8 cellular contexts compared by ENCODE assay signal in genomic region chr5:172775326-172776234, GRCh38. TPM values are rescaled to one million over a fixed set of nuclear protein-coding genes. Genes with fewer than 3 reads are reported as not detected.
DNase-seq lines count a peak whose midpoint lies in the region; ATAC-seq lines count a peak whose summit lies in the region.

No MANE protein-coding gene starts in this region.

- peaks cover 4% of the 10 kb centered on the region for H3K4me1 ChIP-seq in right cardiac atrium (ENCODE audit: control insufficient read depth, insufficient read depth, low read length)

- no peak for ATAC-seq in activated T-helper 17 cell treated with anti-CD3 and anti-CD28 coated beads, Interleukin-2, amount 50 U/mL, for 72 hours (replicated peaks)
- peak in 1 of 2 donors; percentile 0 for ATAC-seq in right cardiac atrium
- no peak for ATAC-seq in stimulated activated naive B cell treated with anti-CD40 and anti-IgM and Interleukin-4, amounts not matched to agents 10 μg/mL and 1 μg/mL and 100 μg/mL, for 72 hours (replicated peaks)
- no peak for ATAC-seq in GM21786 (IDR thresholded peaks at IDR 0.05; ENCODE audit: unreplicated experiment)

- H3K27me3 ChIP-seq in right cardiac atrium (ENCODE audit: control insufficient read depth, insufficient read depth), result no peaks in the 10 kb centered on the region

- no peaks in the 10 kb centered on the region for H3K9me3 ChIP-seq in right cardiac atrium (ENCODE audit: control insufficient read depth, low read length)

- no peaks in the 10 kb centered on the region for H3K9me3 Mint-ChIP-seq in activated T-helper 17 cell treated with anti-CD3 and anti-CD28 coated beads, Interleukin-2, amount 50 U/mL, for 72 hours
- H3K9me3 Mint-ChIP-seq in stimulated activated naive B cell treated with anti-CD40 and anti-IgM and Interleukin-4, amounts not matched to agents 10 μg/mL and 1 μg/mL and 100 μg/mL, for 72 hours, result no peaks in the 10 kb centered on the region
- no peaks in the 10 kb centered on the region for H3K9me3 Mint-ChIP-seq in activated T-cell treated with anti-CD3 and anti-CD28 coated beads, Interleukin-2, amount 50 U/mL, for 24 hours

- 91% methylated on average over 11 of the region's 11 CpGs for WGBS in right cardiac atrium

- DNase-seq in HT1080 (ENCODE audit: low read depth) (peak; percentile 44), right cardiac atrium (peak in 2 of 3 donors; percentile 78 to 85), activated gamma-delta T cell (lab: John Stamatoyannopoulos, UW) (no peak), nucleus accumbens (lab: John Stamatoyannopoulos, UW) (no peak)
- no peak for DNase-seq in stimulated activated naive B cell treated with anti-CD40 and anti-IgM and Interleukin-4, amounts not matched to agents 10 μg/mL and 1 μg/mL and 100 μg/mL, for 72 hours
- DNase-seq in activated T-cell treated with anti-CD3 and anti-CD28 coated beads, Interleukin-2, amount 50 U/mL, for 24 hours, result no peak

- intact Hi-C loops in right cardiac atrium (cut with DNase I), result loop anchor here in 2 of 4 donors (10.0 kb wide), 2 partner anchors 59 to 129 kb away; partner anchors contain the start of gene ERGIC1 (in 1 of the 2)

- no peaks in the 10 kb centered on the region for H3K27me3 Mint-ChIP-seq in activated T-helper 17 cell treated with anti-CD3 and anti-CD28 coated beads, Interleukin-2, amount 50 U/mL, for 72 hours
- no peaks in the 10 kb centered on the region for H3K27me3 Mint-ChIP-seq in stimulated activated naive B cell treated with anti-CD40 and anti-IgM and Interleukin-4, amounts not matched to agents 10 μg/mL and 1 μg/mL and 100 μg/mL, for 72 hours
- H3K27me3 Mint-ChIP-seq in activated T-cell treated with anti-CD3 and anti-CD28 coated beads, Interleukin-2, amount 50 U/mL, for 24 hours, result no peaks in the 10 kb centered on the region

- peaks cover 18% of the 10 kb centered on the region for H3K36me3 Mint-ChIP-seq in activated T-helper 17 cell treated with anti-CD3 and anti-CD28 coated beads, Interleukin-2, amount 50 U/mL, for 72 hours (ENCODE audit: low read depth)
- H3K36me3 Mint-ChIP-seq in stimulated activated naive B cell treated with anti-CD40 and anti-IgM and Interleukin-4, amounts not matched to agents 10 μg/mL and 1 μg/mL and 100 μg/mL, for 72 hours, result peaks cover 2 to 3% of the 10 kb centered on the region in 2 donors
- peaks cover 2% of the 10 kb centered on the region for H3K36me3 Mint-ChIP-seq in activated T-cell treated with anti-CD3 and anti-CD28 coated beads, Interleukin-2, amount 50 U/mL, for 24 hours (ENCODE audit: low read depth)

- no peak overlapping the region for H3K4me3 Mint-ChIP-seq in activated T-helper 17 cell treated with anti-CD3 and anti-CD28 coated beads, Interleukin-2, amount 50 U/mL, for 72 hours
- no peak overlapping the region for H3K4me3 Mint-ChIP-seq in stimulated activated naive B cell treated with anti-CD40 and anti-IgM and Interleukin-4, amounts not matched to agents 10 μg/mL and 1 μg/mL and 100 μg/mL, for 72 hours
- no peak overlapping the region for H3K4me3 Mint-ChIP-seq in activated T-cell treated with anti-CD3 and anti-CD28 coated beads, Interleukin-2, amount 50 U/mL, for 24 hours

- peak overlapping the region; percentile 7 for H3K27ac ChIP-seq in right cardiac atrium (ENCODE audit: low read length)

- H3K4me3 ChIP-seq in right cardiac atrium (ENCODE audit: low read length), result no peak overlapping the region

- peak overlapping the region; percentile 72 for H3K27ac Mint-ChIP-seq in activated T-helper 17 cell treated with anti-CD3 and anti-CD28 coated beads, Interleukin-2, amount 50 U/mL, for 72 hours
- H3K27ac Mint-ChIP-seq in stimulated activated naive B cell treated with anti-CD40 and anti-IgM and Interleukin-4, amounts not matched to agents 10 μg/mL and 1 μg/mL and 100 μg/mL, for 72 hours, result peak overlapping the region; percentile 25
- H3K27ac Mint-ChIP-seq in activated T-cell treated with anti-CD3 and anti-CD28 coated beads, Interleukin-2, amount 50 U/mL, for 24 hours, result no peak overlapping the region

- H3K4me1 Mint-ChIP-seq in activated T-helper 17 cell treated with anti-CD3 and anti-CD28 coated beads, Interleukin-2, amount 50 U/mL, for 72 hours, result peaks cover 37% of the 10 kb centered on the region
- H3K4me1 Mint-ChIP-seq in stimulated activated naive B cell treated with anti-CD40 and anti-IgM and Interleukin-4, amounts not matched to agents 10 μg/mL and 1 μg/mL and 100 μg/mL, for 72 hours, result peaks cover 35 to 57% of the 10 kb centered on the region in 2 donors
- H3K4me1 Mint-ChIP-seq in activated T-cell treated with anti-CD3 and anti-CD28 coated beads, Interleukin-2, amount 50 U/mL, for 24 hours (ENCODE audit: low read depth), result peaks cover 64% of the 10 kb centered on the region

RNA-seq across cellular contexts. Expression of gene DUSP1, which starts 4.6 kb away (rescaled TPM):
- 21.2 and 21.9 TPM in 2 replicates for total RNA-seq in HT1080 (2014; rRNA removed; shearing (Covaris generic))
- polyA plus RNA-seq in HT1080 (2015; cell fraction: cytosol; rRNA removed), result 53.2 and 57.1 TPM in 2 replicates
- polyA plus RNA-seq in HT1080 (2015; cell fraction: nucleus; rRNA removed), result 87.7 and 91.2 TPM in 2 replicates
- 10 to 100 TPM; 18.3 to 24.6 TPM for total RNA-seq in activated T-helper 17 cell treated with anti-CD3 and anti-CD28 coated beads, Interleukin-2, amount 50 U/mL, for 72 hours
- total RNA-seq in right cardiac atrium, result 100 to 1,000 TPM in 2 of 4 donors, 10 to 100 TPM in 2; 81.3 to 247 (median 105) TPM
- 78.7 TPM for polyA plus RNA-seq in right cardiac atrium

RNA-seq across cellular contexts. Expression of gene ERGIC1, which starts 58.5 kb away (rescaled TPM):
- total RNA-seq in HT1080 (2014; rRNA removed; shearing (Covaris generic)), result 125 and 169 TPM in 2 replicates
- polyA plus RNA-seq in HT1080 (2015; cell fraction: cytosol; rRNA removed), result 253 and 267 TPM in 2 replicates
- polyA plus RNA-seq in HT1080 (2015; cell fraction: nucleus; rRNA removed), result 111 and 131 TPM in 2 replicates
- total RNA-seq in activated T-helper 17 cell treated with anti-CD3 and anti-CD28 coated beads, Interleukin-2, amount 50 U/mL, for 72 hours, result 10 to 100 TPM; 34.0 to 35.7 TPM
- 10 to 100 TPM; 75.7 to 96.8 (median 86.9) TPM for total RNA-seq in right cardiac atrium
- polyA plus RNA-seq in right cardiac atrium, result 73.1 TPM

Comparison
In these comparisons a context has a peak if more than half of its experiments do, and no peak if none do; other contexts are left out.
1. DNase-seq: peak in HT1080 (single experiment) and right cardiac atrium (2 of 3); none in stimulated activated naive B cell treated with anti-CD40 and anti-IgM and Interleukin-4, amounts not matched to agents 10 μg/mL and 1 μg/mL and 100 μg/mL, for 72 hours (single experiment), activated gamma-delta T cell (single experiment), activated T-cell treated with anti-CD3 and anti-CD28 coated beads, Interleukin-2, amount 50 U/mL, for 24 hours (single experiment) and nucleus accumbens (0 of 56).